In genomic region chr11:72585762-72586590, GRCh38 we compare ENCODE assay signal across 8 cellular contexts.
DNase-seq lines count a peak whose midpoint lies in the region; ATAC-seq and TF ChIP-seq lines count a peak whose summit lies in the region.

No MANE protein-coding gene starts in this region.

- H3K9me3 Mint-ChIP-seq in HFFc6 = no peaks in the 10 kb centered on the region
- H3K9me3 Mint-ChIP-seq in activated CD4-positive, alpha-beta memory T cell treated with anti-CD3 and anti-CD28 coated beads for 36 hours = no peaks in the 10 kb centered on the region

- no peaks in the 10 kb centered on the region for H3K79me1 ChIP-seq in mesenchymal stem cell (replicated peaks; ENCODE audit: low read length, poor library complexity, severe bottlenecking)

- peak; percentile 58 for DNase-seq in CMK (ENCODE audit: low read depth)
- peak; percentile 25 for DNase-seq in HFFc6
- DNase-seq in NCI-H526 (lab: John Stamatoyannopoulos, UW) = peak; percentile 69 to 89
- peak; percentile 76 for DNase-seq in activated CD4-positive, alpha-beta memory T cell treated with anti-CD3 and anti-CD28 coated beads for 36 hours
- peak in 9 of 10 donors; percentile 54 to 76 (median 67) for DNase-seq in dorsolateral prefrontal cortex
- DNase-seq in mesenchymal stem cell = peak; percentile 52
- peak; percentile 35 to 61 for DNase-seq in stimulated activated CD8-positive, alpha-beta memory T cell treated with anti-CD3 and anti-CD28 coated beads, Interleukin-7, amount 100 ng/mL, for 1 hour (ENCODE audit: low read depth in 2 of 2)

- no peak overlapping the region for H2BK12ac ChIP-seq in mesenchymal stem cell (ENCODE audit: low read length in 2 of 2)

- H3K4me3 ChIP-seq in dorsolateral prefrontal cortex = no peak overlapping the region
- no peak overlapping the region for H3K4me3 ChIP-seq in mesenchymal stem cell (ENCODE audit: insufficient read depth in 1 of 2, low read depth in 1 of 2, low read length in 2 of 2)

- no peak overlapping the region for H3K4me3 Mint-ChIP-seq in HFFc6
- H3K4me3 Mint-ChIP-seq in activated CD4-positive, alpha-beta memory T cell treated with anti-CD3 and anti-CD28 coated beads for 36 hours = peak overlapping the region; percentile 45

- H3K4me1 ChIP-seq in mesenchymal stem cell (ENCODE audit: control insufficient read depth, insufficient read depth, low read depth, low read length) = peaks cover 16% of the 10 kb centered on the region

- H3K18ac ChIP-seq in mesenchymal stem cell (ENCODE audit: low read depth in 1 of 2, low read length in 2 of 2) = no peak overlapping the region

- H3K27me3 ChIP-seq in dorsolateral prefrontal cortex (peaks cover 0 to 15% (median 0%) of the 10 kb centered on the region in 45 donors), mesenchymal stem cell (ENCODE audit: control insufficient read depth in 1 of 2, insufficient read depth in 1 of 2, low read length in 2 of 2) (peaks cover 97 to 98% of the 10 kb centered on the region in 2 experiments)

- H3K36me3 ChIP-seq in mesenchymal stem cell (ENCODE audit: control insufficient read depth in 1 of 2, insufficient read depth in 2 of 2, low read depth in 1 of 2, low read length in 2 of 2) = no peaks in the 10 kb centered on the region

- CTCF ChIA-PET in activated CD4-positive, alpha-beta memory T cell treated with anti-CD3 and anti-CD28 coated beads for 36 hours (lab: Charles Lee) = interaction anchor here (0.6 to 9.1 kb wide), 23 partner anchors 9 to 262 kb away, joined by 3 to 155 read pairs (median 4); no protein-coding TSS in a partner anchor

- no peaks in the 10 kb centered on the region for H3K36me3 Mint-ChIP-seq in HFFc6 (ENCODE audit: low read depth)
- no peaks in the 10 kb centered on the region for H3K36me3 Mint-ChIP-seq in activated CD4-positive, alpha-beta memory T cell treated with anti-CD3 and anti-CD28 coated beads for 36 hours

- no peak overlapping the region for H2AFZ ChIP-seq in mesenchymal stem cell (ENCODE audit: low read depth, low read length)

- H2BK15ac ChIP-seq in mesenchymal stem cell (ENCODE audit: low read depth, poor library complexity, severe bottlenecking) = no peak overlapping the region

- peaks cover 4% of the 10 kb centered on the region for H3K9me3 ChIP-seq in mesenchymal stem cell (ENCODE audit: control insufficient read depth, low read length)

- no peak overlapping the region for H4K8ac ChIP-seq in mesenchymal stem cell (ENCODE audit: low read length)

- 15% methylated on average over 13 of the region's 18 CpGs for WGBS in mesenchymal stem cell

- H2AK5ac ChIP-seq in mesenchymal stem cell (ENCODE audit: low read length, severe bottlenecking) = no peak overlapping the region

- peak; percentile 98 for TF ChIP-seq CTCF in HFFc6 (IDR thresholded peaks at IDR 0.05)
- peak; percentile 76 to 98 (median 94) for TF ChIP-seq CTCF in dorsolateral prefrontal cortex (IDR thresholded peaks at IDR 0.05 in 54 of 56, conservative IDR thresholded peaks at IDR 0.05 in 2 of 56; ENCODE audit: low read depth in 1 of 56, partially characterized antibody in 56 of 56)

- POLR2A ChIA-PET in activated CD4-positive, alpha-beta memory T cell treated with anti-CD3 and anti-CD28 coated beads for 36 hours (lab: Charles Lee) = interaction anchor here (1.1 kb wide), 1 partner anchor 56 kb away, joined by 4 read pairs; no protein-coding TSS in a partner anchor

- H3K23ac ChIP-seq in mesenchymal stem cell (ENCODE audit: low read length in 2 of 2) = no peak overlapping the region

- no peak overlapping the region for H2BK5ac ChIP-seq in mesenchymal stem cell (ENCODE audit: low read depth, low read length, poor library complexity, severe bottlenecking)

- intact Hi-C loops in activated CD4-positive, alpha-beta memory T cell treated with anti-CD3 and anti-CD28 coated beads for 36 hours (cut with micrococcal nuclease) = loop anchor here (1.0 kb wide), 2 partner anchors 57 to 98 kb away; no protein-coding TSS in a partner anchor
- intact Hi-C loops in dorsolateral prefrontal cortex (cut with DNase I) = loop anchor here in 1 of 2 donors (2.0 to 10.0 kb wide), 3 partner anchors 57 to 589 kb away; no protein-coding TSS in a partner anchor

- no peaks in the 10 kb centered on the region for H3K4me1 Mint-ChIP-seq in HFFc6 (ENCODE audit: low read depth)
- peaks cover 26% of the 10 kb centered on the region for H3K4me1 Mint-ChIP-seq in activated CD4-positive, alpha-beta memory T cell treated with anti-CD3 and anti-CD28 coated beads for 36 hours (ENCODE audit: low read depth)

- H3K14ac ChIP-seq in mesenchymal stem cell (ENCODE audit: low read length in 2 of 2) = no peak overlapping the region

- H3K9ac ChIP-seq in mesenchymal stem cell (ENCODE audit: low read length) = no peak overlapping the region

- H3K4ac ChIP-seq in mesenchymal stem cell (ENCODE audit: low read depth in 1 of 2, low read length in 2 of 2) = no peak overlapping the region

- H3K4me2 ChIP-seq in mesenchymal stem cell (ENCODE audit: low read length, poor library complexity, severe bottlenecking) = no peak overlapping the region

- no peak overlapping the region for H4K91ac ChIP-seq in mesenchymal stem cell (ENCODE audit: low read length)

- peaks cover 57% of the 10 kb centered on the region for H3K27me3 Mint-ChIP-seq in HFFc6 (ENCODE audit: insufficient read depth)
- H3K27me3 Mint-ChIP-seq in activated CD4-positive, alpha-beta memory T cell treated with anti-CD3 and anti-CD28 coated beads for 36 hours = peaks cover 31% of the 10 kb centered on the region

- H3K27ac ChIP-seq in dorsolateral prefrontal cortex = peak overlapping the region in 7 of 59 donors; percentile 8 to 45 (median 18)
- H3K27ac ChIP-seq in mesenchymal stem cell (ENCODE audit: low read length, poor library complexity, severe bottlenecking) = no peak overlapping the region

- ATAC-seq in GM21360 (IDR thresholded peaks at IDR 0.05; ENCODE audit: unreplicated experiment) = no peak

- H2BK120ac ChIP-seq in mesenchymal stem cell (ENCODE audit: low read depth, low read length) = no peak overlapping the region

- no peak overlapping the region for H3K27ac Mint-ChIP-seq in HFFc6
- no peak overlapping the region for H3K27ac Mint-ChIP-seq in activated CD4-positive, alpha-beta memory T cell treated with anti-CD3 and anti-CD28 coated beads for 36 hours

Comparison
In these comparisons a context has a peak if more than half of its experiments do, and no peak if none do; other contexts are left out.
1. DNase-seq: peak in every context shown above with its lines; median percentile 79 in NCI-H526; 76 in activated CD4-positive, alpha-beta memory T cell treated with anti-CD3 and anti-CD28 coated beads for 36 hours; 67 in dorsolateral prefrontal cortex; 58 in CMK; 52 in mesenchymal stem cell; 48 in stimulated activated CD8-positive, alpha-beta memory T cell treated with anti-CD3 and anti-CD28 coated beads, Interleukin-7, amount 100 ng/mL, for 1 hour; 25 in HFFc6.